37 cellular contexts compared by ENCODE assay signal in genomic region chr1:182658055-182658454, GRCh38. TPM values are rescaled to one million over a fixed set of nuclear protein-coding genes. Genes with fewer than 3 reads are reported as not detected.
"Had no signal": no experiment of that assay in that cellular context is flagged by ENCODE, and none has a peak within 500 bp of the region (broad histone marks: within the 10 kb centered on the region; RNA-seq: fewer than 3 reads in every experiment).

No MANE protein-coding gene starts in this region.

- H3K36me3 ChIP-seq: colonic mucosa, esophagus squamous epithelium, heart right ventricle, left lung, neutrophil, stomach, suprapubic skin, tibial artery, upper lobe of right lung, WERI-Rb-1 had no signal

- H3K4me3 Mint-ChIP-seq: activated CD4-positive, alpha-beta memory T cell treated with anti-CD3 and anti-CD28 coated beads for 36 hours; activated CD4-positive, alpha-beta T cell treated with anti-CD3 and anti-CD28 coated beads, Interleukin-2, amount 10 ng/mL, durations not matched to agents 24 days and 14 days; activated naive CD4-positive, alpha-beta T cell treated with anti-CD3 and anti-CD28 coated beads, Interleukin-2, amount 10 ng/mL, durations not matched to agents 7 days and 5 days; activated naive CD8-positive, alpha-beta T cell treated with anti-CD3 and anti-CD28 coated beads, Interleukin-2, amount 10 ng/mL, durations not matched to agents 7 days and 5 days; activated T-helper 1 cell treated with anti-CD3 and anti-CD28 coated beads, Interleukin-12 subunit alpha, Interleukin-12 subunit beta, Interleukin-2, Interleukin-4 antibody, amounts not matched to agents 30 ng/mL and 10 ng/mL and 1 ng/mL, durations not matched to agents 14 hours and 24 hours and 36 hours; central memory CD8-positive, alpha-beta T cell; nephron progenitor cell; stimulated activated naive B cell treated with anti-CD40 and anti-IgM and Interleukin-4, amounts not matched to agents 10 μg/mL and 1 μg/mL and 100 μg/mL, for 72 hours; T-helper 17 cell had no signal

- DNase-seq: activated CD4-positive, alpha-beta memory T cell treated with anti-CD3 and anti-CD28 coated beads for 36 hours; activated CD4-positive, alpha-beta T cell treated with anti-CD3 and anti-CD28 coated beads, Interleukin-2, amount 10 ng/mL, durations not matched to agents 24 days and 14 days; activated CD8-positive, alpha-beta memory T cell treated with anti-CD3 and anti-CD28 coated beads, Interleukin-2, amount 50 U/mL, for 4 hours; activated effector memory CD4-positive, alpha-beta T cell treated with anti-CD3 and anti-CD28 coated beads, Interleukin-2, amount 50 U/mL, for 16 hours; activated naive CD4-positive, alpha-beta T cell treated with anti-CD3 and anti-CD28 coated beads, Interleukin-2, amount 10 ng/mL, durations not matched to agents 7 days and 5 days; activated naive CD8-positive, alpha-beta T cell treated with anti-CD3 and anti-CD28 coated beads, Interleukin-2, amount 10 ng/mL, durations not matched to agents 7 days and 5 days; activated T-cell treated with anti-CD3 and anti-CD28 coated beads, Interleukin-2, amount 50 U/mL, for 1 hour; colonic mucosa; effector CD8-positive, alpha-beta T cell; esophagus squamous epithelium; foreskin melanocyte; heart right ventricle; left lung; mesendoderm; nephron progenitor cell; stimulated activated CD4-positive, alpha-beta T cell treated with anti-CD3 and anti-CD28 coated beads, Interleukin-1b, Interleukin-23, amount 100 ng/mL, for 48 hours; stimulated activated CD4-positive, alpha-beta T cell treated with anti-CD3 and anti-CD28 coated beads, Interleukin-4, amount 100 ng/mL, for 4 hours; stimulated activated CD8-positive, alpha-beta memory T cell treated with anti-CD3 and anti-CD28 coated beads, Interleukin-4, amount 100 ng/mL, for 48 hours; stimulated activated naive B cell treated with anti-CD40 and anti-IgM and Interleukin-4, amounts not matched to agents 10 μg/mL and 1 μg/mL and 100 μg/mL, for 72 hours; stomach; T-helper 17 cell; T1000; tibial artery; upper lobe of right lung; WERI-Rb-1 had no signal

- H3K4me3 ChIP-seq: colonic mucosa, esophagus squamous epithelium, heart right ventricle, left lung, lung, smooth muscle cell, stomach, suprapubic skin, tibial artery, upper lobe of right lung had no signal

- H3K36me3 Mint-ChIP-seq: activated CD4-positive, alpha-beta memory T cell treated with anti-CD3 and anti-CD28 coated beads for 36 hours; activated naive CD4-positive, alpha-beta T cell treated with anti-CD3 and anti-CD28 coated beads, Interleukin-2, amount 10 ng/mL, durations not matched to agents 7 days and 5 days; activated naive CD8-positive, alpha-beta T cell treated with anti-CD3 and anti-CD28 coated beads, Interleukin-2, amount 10 ng/mL, durations not matched to agents 7 days and 5 days; stimulated activated naive B cell treated with anti-CD40 and anti-IgM and Interleukin-4, amounts not matched to agents 10 μg/mL and 1 μg/mL and 100 μg/mL, for 72 hours had no signal

- ATAC-seq: activated CD4-positive, CD25-positive, alpha-beta regulatory T cell treated with anti-CD3 and anti-CD28 coated beads, Interleukin-2, amount 50 U/mL, for 24 hours; heart right ventricle; left lung; stimulated activated naive B cell treated with anti-CD40 and anti-IgM and Interleukin-4, amounts not matched to agents 10 μg/mL and 1 μg/mL and 100 μg/mL, for 72 hours; T-helper 17 cell; upper lobe of right lung had no signal

- H3K27ac Mint-ChIP-seq: activated CD4-positive, alpha-beta memory T cell treated with anti-CD3 and anti-CD28 coated beads for 36 hours; activated CD4-positive, alpha-beta T cell treated with anti-CD3 and anti-CD28 coated beads, Interleukin-2, amount 10 ng/mL, durations not matched to agents 24 days and 14 days; activated naive CD4-positive, alpha-beta T cell treated with anti-CD3 and anti-CD28 coated beads, Interleukin-2, amount 10 ng/mL, durations not matched to agents 7 days and 5 days; activated naive CD8-positive, alpha-beta T cell treated with anti-CD3 and anti-CD28 coated beads, Interleukin-2, amount 10 ng/mL, durations not matched to agents 7 days and 5 days; activated T-helper 1 cell treated with anti-CD3 and anti-CD28 coated beads, Interleukin-12 subunit alpha, Interleukin-12 subunit beta, Interleukin-2, Interleukin-4 antibody, amounts not matched to agents 30 ng/mL and 10 ng/mL and 1 ng/mL, durations not matched to agents 14 hours and 24 hours and 36 hours; nephron progenitor cell; progenitor cell of endocrine pancreas; T-helper 17 cell had no signal

- H3K9me3 Mint-ChIP-seq: activated CD4-positive, alpha-beta memory T cell treated with anti-CD3 and anti-CD28 coated beads for 36 hours; activated CD4-positive, alpha-beta T cell treated with anti-CD3 and anti-CD28 coated beads, Interleukin-2, amount 10 ng/mL, durations not matched to agents 24 days and 14 days; activated naive CD4-positive, alpha-beta T cell treated with anti-CD3 and anti-CD28 coated beads, Interleukin-2, amount 10 ng/mL, durations not matched to agents 7 days and 5 days; activated naive CD8-positive, alpha-beta T cell treated with anti-CD3 and anti-CD28 coated beads, Interleukin-2, amount 10 ng/mL, durations not matched to agents 7 days and 5 days; activated T-helper 1 cell treated with anti-CD3 and anti-CD28 coated beads, Interleukin-12 subunit alpha, Interleukin-12 subunit beta, Interleukin-2, Interleukin-4 antibody, amounts not matched to agents 30 ng/mL and 10 ng/mL and 1 ng/mL, durations not matched to agents 14 hours and 24 hours and 36 hours; central memory CD8-positive, alpha-beta T cell; nephron progenitor cell; stimulated activated naive B cell treated with anti-CD40 and anti-IgM and Interleukin-4, amounts not matched to agents 10 μg/mL and 1 μg/mL and 100 μg/mL, for 72 hours had no signal

- H3K4me1 Mint-ChIP-seq: activated CD4-positive, alpha-beta T cell treated with anti-CD3 and anti-CD28 coated beads, Interleukin-2, amount 10 ng/mL, durations not matched to agents 24 days and 14 days; activated naive CD4-positive, alpha-beta T cell treated with anti-CD3 and anti-CD28 coated beads, Interleukin-2, amount 10 ng/mL, durations not matched to agents 7 days and 5 days; activated naive CD8-positive, alpha-beta T cell treated with anti-CD3 and anti-CD28 coated beads, Interleukin-2, amount 10 ng/mL, durations not matched to agents 7 days and 5 days; central memory CD8-positive, alpha-beta T cell; stimulated activated naive B cell treated with anti-CD40 and anti-IgM and Interleukin-4, amounts not matched to agents 10 μg/mL and 1 μg/mL and 100 μg/mL, for 72 hours had no signal

- H3K27me3 ChIP-seq: colonic mucosa, esophagus squamous epithelium, left lung, stomach, suprapubic skin, upper lobe of right lung had no signal

RNA-seq across cellular contexts. Expression of gene RGS8, which starts 26.3 kb away (rescaled TPM):
- total RNA-seq: activated CD4-positive, alpha-beta T cell treated with anti-CD3 and anti-CD28 coated beads, Interleukin-2, amount 10 ng/mL, durations not matched to agents 24 days and 14 days; activated CD8-positive, alpha-beta memory T cell treated with anti-CD3 and anti-CD28 coated beads for 36 hours; activated naive CD8-positive, alpha-beta T cell treated with anti-CD3 and anti-CD28 coated beads, Interleukin-2, amount 10 ng/mL, durations not matched to agents 7 days and 5 days; activated T-helper 1 cell treated with anti-CD3 and anti-CD28 coated beads, Interleukin-12 subunit alpha, Interleukin-12 subunit beta, Interleukin-2, Interleukin-4 antibody, amounts not matched to agents 30 ng/mL and 10 ng/mL and 1 ng/mL, durations not matched to agents 14 hours and 24 hours and 36 hours; colonic mucosa; dermis microvascular lymphatic vessel endothelial cell; esophagus squamous epithelium; glomerular endothelial cell; osteocyte; smooth muscle cell; stomach; suprapubic skin; T-helper 17 cell; upper lobe of right lung had no signal
